Comparison of ENCODE assay signal across 11 cellular contexts in the genomic region with DNA sequence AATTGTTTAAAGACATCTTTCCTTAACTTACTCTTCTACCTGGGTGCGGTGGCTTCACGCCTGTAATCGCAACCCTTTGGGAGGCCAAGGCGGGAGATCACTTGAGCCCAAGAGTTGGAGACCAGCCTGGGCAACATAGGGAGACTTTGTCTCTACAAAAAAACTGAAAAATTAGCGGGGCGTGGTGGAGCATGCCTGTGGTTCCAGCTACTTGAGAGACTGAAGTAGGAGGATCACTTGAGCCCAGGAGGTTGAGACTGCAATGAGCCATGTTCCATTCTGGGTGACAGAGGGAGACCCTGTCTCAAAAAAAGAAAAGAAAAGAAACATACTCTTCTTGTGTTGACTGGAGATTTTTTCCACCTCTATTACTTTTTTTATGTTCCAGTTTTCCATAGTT.
"Had no signal": no experiment of that assay in that cellular context is flagged by ENCODE, and none has a peak within 500 bp of the region (broad histone marks: within the 10 kb centered on the region; RNA-seq: fewer than 3 reads in every experiment).

No MANE protein-coding gene starts in this region.

- ATAC-seq: activated CD4-positive, CD25-positive, alpha-beta regulatory T cell treated with anti-CD3 and anti-CD28 coated beads, Interleukin-2, amount 50 U/mL, for 24 hours; left lobe of liver had no signal

- H3K27ac ChIP-seq: esophagus muscularis mucosa, parathyroid adenoma, skin epidermis, tibial nerve had no signal

- H3K79me2 ChIP-seq: parathyroid adenoma had no signal

- H3K27me3 ChIP-seq: esophagus muscularis mucosa, tibial nerve had no signal

- DNase-seq: activated CD4-positive, alpha-beta T cell treated with anti-CD3 and anti-CD28 coated beads, Interleukin-2, amount 50 U/mL, for 48 hours; activated gamma-delta T cell treated with Interleukin-2 at 50 U/mL for 16 hours; activated naive CD8-positive, alpha-beta T cell treated with anti-CD3 and anti-CD28 coated beads for 36 hours; activated T-cell treated with anti-CD3 and anti-CD28 coated beads, Interleukin-2, amount 50 U/mL, for 48 hours; immature natural killer cell had no signal

- H3K4me1 ChIP-seq: parathyroid adenoma had no signal

- H3K4me3 ChIP-seq: esophagus muscularis mucosa, skin epidermis, tibial nerve had no signal

- H3K9me3 ChIP-seq: esophagus muscularis mucosa, tibial nerve had no signal

- H3K36me3 ChIP-seq: esophagus muscularis mucosa, tibial nerve had no signal

- H3K9ac ChIP-seq: parathyroid adenoma had no signal

- H2AFZ ChIP-seq: parathyroid adenoma had no signal
